Comparison of ENCODE assay signal across 8 cellular contexts in the genomic region with DNA sequence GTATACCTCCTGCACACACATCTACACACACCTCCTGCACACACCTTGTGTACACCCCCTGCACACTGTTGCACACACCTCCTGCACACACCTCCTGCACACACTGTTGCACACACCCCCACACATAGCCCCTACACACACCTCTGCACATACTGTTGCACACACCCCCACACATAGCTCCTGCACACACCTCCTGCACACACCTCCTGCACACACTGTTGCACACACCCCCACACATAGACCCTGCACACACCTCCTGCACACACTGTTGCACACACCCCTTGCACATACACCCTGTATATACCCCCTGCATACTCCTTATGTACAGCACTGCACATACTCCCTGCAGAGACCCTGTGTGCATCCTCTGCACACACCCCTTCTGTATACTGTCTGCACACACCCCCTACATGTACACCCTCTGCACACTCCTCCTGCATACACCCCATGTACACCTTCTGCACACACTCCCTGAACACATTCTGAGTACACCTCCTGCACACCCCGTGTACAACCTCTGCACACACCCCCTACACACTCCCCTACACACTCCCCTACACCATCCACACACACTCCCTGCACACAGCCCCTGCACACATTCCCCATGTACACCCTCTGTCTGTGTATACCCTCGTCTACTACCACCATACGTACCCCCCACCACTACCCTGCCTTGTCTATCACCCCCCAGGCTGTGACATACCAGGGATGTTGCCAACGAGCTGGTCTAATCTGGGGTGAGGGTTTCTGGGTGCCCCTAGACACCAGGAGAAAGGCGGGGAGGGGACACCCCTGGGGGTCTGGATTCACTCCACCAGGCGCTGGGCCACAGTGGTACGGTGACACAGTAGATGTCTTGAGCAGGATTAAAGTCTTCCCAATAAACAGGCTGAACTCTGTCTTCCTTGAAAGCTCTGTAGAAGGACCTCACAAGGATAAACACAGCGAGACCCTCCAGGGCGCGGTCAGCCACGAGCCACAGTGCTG. TPM values are rescaled to one million over a fixed set of nuclear protein-coding genes. Genes with fewer than 3 reads are reported as not detected.
DNase-seq lines count a peak whose midpoint lies in the region; ATAC-seq and TF ChIP-seq lines count a peak whose summit lies in the region.

No MANE protein-coding gene starts in this region.

- H2BK5ac ChIP-seq in trophoblast cell (ENCODE audit: low read depth, low read length, poor library complexity): no peak overlapping the region

- H4K20me1 ChIP-seq in OCI-LY3 (ENCODE audit: insufficient read depth, low read length): no peaks in the 10 kb centered on the region

- H2BK12ac ChIP-seq in trophoblast cell (ENCODE audit: low read length): no peak overlapping the region

- H2AFZ ChIP-seq in OCI-LY3 (ENCODE audit: low read depth, low read length): peak overlapping the region; percentile 39; the same call in 1 of the 2 replicates
- peak overlapping the region; percentile 70 for H2AFZ ChIP-seq in trophoblast cell (ENCODE audit: insufficient read depth, low read length, poor library complexity)

- peak overlapping the region; percentile 57 for H4K12ac ChIP-seq in trophoblast cell (ENCODE audit: low read depth, low read length)

- H3K4me1 Mint-ChIP-seq in Calu3 (ENCODE audit: low read depth, unreplicated experiment): peaks cover 32% of the 10 kb centered on the region

- no peak overlapping the region for H3K27ac Mint-ChIP-seq in Calu3 (ENCODE audit: unreplicated experiment)

- H3K27me3 Mint-ChIP-seq in Calu3 (ENCODE audit: unreplicated experiment): peaks cover 17% of the 10 kb centered on the region

- H2BK120ac ChIP-seq in trophoblast cell (ENCODE audit: insufficient read depth, low read length, poor library complexity): no peak overlapping the region

- H3K27me3 ChIP-seq in OCI-LY3 (ENCODE audit: low read depth, low read length) (no peaks in the 10 kb centered on the region), esophagus (ENCODE audit: control insufficient read depth in 1 of 2, insufficient read depth in 2 of 2, low read length in 2 of 2) (no peaks in the 10 kb centered on the region), trophoblast cell (ENCODE audit: insufficient read depth, low read length) (no peaks in the 10 kb centered on the region)

- no peak overlapping the region for H3K14ac ChIP-seq in trophoblast cell (ENCODE audit: low read length)

- H3K9ac ChIP-seq in OCI-LY3 (ENCODE audit: low read length): peak overlapping the region; percentile 61; the same call in 1 of the 2 replicates
- no peak overlapping the region for H3K9ac ChIP-seq in trophoblast cell (ENCODE audit: low read length)

- no peak for TF ChIP-seq CTCF in Calu3 (IDR thresholded peaks at IDR 0.05; ENCODE audit: unreplicated experiment)
- TF ChIP-seq CTCF in OCI-LY3 (IDR thresholded peaks at IDR 0.05; ENCODE audit: low read depth, low read length): no peak
- TF ChIP-seq CTCF in omental fat pad (IDR thresholded peaks at IDR 0.05): no peak

- no peak overlapping the region for H2AK5ac ChIP-seq in trophoblast cell (ENCODE audit: low read length)

- CTCF ChIA-PET in Calu3 (lab: Charles Lee): interaction anchor here (0.7 to 1.1 kb wide), 2 partner anchors 11 to 288 kb away, joined by 5 read pairs; no protein-coding TSS in a partner anchor

- H3K36me3 ChIP-seq in OCI-LY3 (replicated peaks; ENCODE audit: low read depth, low read length) (peaks cover 23% of the 10 kb centered on the region), esophagus (ENCODE audit: control insufficient read depth in 2 of 2, insufficient read depth in 2 of 2, low read length in 1 of 2) (no peaks in the 10 kb centered on the region), trophoblast cell (ENCODE audit: control insufficient read depth in 1 of 2, insufficient read depth in 2 of 2, low read length in 2 of 2) (peaks cover 0 to 2% of the 10 kb centered on the region in 2 experiments)

- no peak for ATAC-seq in HG03378 (IDR thresholded peaks at IDR 0.05; ENCODE audit: unreplicated experiment)
- ATAC-seq in omental fat pad (ENCODE audit: low FRiP score): no peak
- no peak for ATAC-seq in GM21447 (IDR thresholded peaks at IDR 0.05; ENCODE audit: unreplicated experiment)

- WGBS in esophagus, 2 donors: 36 to 38% methylated on average over 11 of the region's 11 CpGs
- WGBS in trophoblast cell (ENCODE audit: extremely low coverage, insufficient coverage, insufficient read length): no CpG with 5 or more reads among the region's 11 CpGs

- H3K36me3 Mint-ChIP-seq in Calu3 (ENCODE audit: insufficient read depth, unreplicated experiment): peaks cover 44% of the 10 kb centered on the region

- peaks cover 17% of the 10 kb centered on the region for H3K4me1 ChIP-seq in OCI-LY3 (ENCODE audit: low read length)
- peaks cover 0 to 11% of the 10 kb centered on the region in 2 donors for H3K4me1 ChIP-seq in esophagus (ENCODE audit: control insufficient read depth in 2 of 2, insufficient read depth in 2 of 2, low read length in 1 of 2)
- H3K4me1 ChIP-seq in trophoblast cell (ENCODE audit: control insufficient read depth in 1 of 2, insufficient read depth in 2 of 2, low read length in 2 of 2): peaks cover 5% of the 10 kb centered on the region in 2 experiments

- H3K4ac ChIP-seq in trophoblast cell (ENCODE audit: low read depth, low read length): no peak overlapping the region

- H3K27ac ChIP-seq in OCI-LY3 (ENCODE audit: low read length) (no peak overlapping the region), esophagus (ENCODE audit: low read depth in 2 of 2, low read length in 1 of 2) (no peak overlapping the region), trophoblast cell (ENCODE audit: low read depth, low read length) (no peak overlapping the region)

- peaks cover 2% of the 10 kb centered on the region for H3K9me3 Mint-ChIP-seq in Calu3 (ENCODE audit: low read depth, unreplicated experiment)

- DNase-seq in Calu3 (no peak), trophoblast cell (no peak), omental fat pad (ENCODE audit: low spot score) (no peak), DMS 273 (lab: John Stamatoyannopoulos, UW; ENCODE audit: unreplicated experiment) (no peak)

- no TSS peak for BruUV-seq in Calu3 (replicated peaks; lab: Mats Ljungman, UMichigan)

- H3K79me2 ChIP-seq in OCI-LY3 (ENCODE audit: low read length) (peaks cover 37% of the 10 kb centered on the region), trophoblast cell (ENCODE audit: control insufficient read depth, insufficient read depth, low read length, poor library complexity) (peaks cover 5% of the 10 kb centered on the region)

- peak overlapping the region; percentile 91 for H3K4me3 Mint-ChIP-seq in Calu3 (ENCODE audit: low read depth, unreplicated experiment)

- H3K4me2 ChIP-seq in OCI-LY3 (ENCODE audit: low read length) (peak overlapping the region; percentile 95), trophoblast cell (ENCODE audit: low read length) (peak overlapping the region; percentile 94)

- H3K9me3 ChIP-seq in OCI-LY3 (ENCODE audit: insufficient read depth, low read length) (peaks cover 8% of the 10 kb centered on the region; the same call in 1 of the 2 replicates), esophagus (ENCODE audit: control insufficient read depth in 2 of 2, insufficient read depth in 1 of 2, low read depth in 1 of 2, low read length in 1 of 2) (no peaks in the 10 kb centered on the region), trophoblast cell (ENCODE audit: insufficient read depth, low read depth, low read length) (peaks cover 16% of the 10 kb centered on the region)

- H3K4me3 ChIP-seq in OCI-LY3 (ENCODE audit: low read length) (peak overlapping the region; percentile 91), esophagus (ENCODE audit: low read depth in 1 of 2, low read length in 2 of 2) (peak overlapping the region; percentile 60 to 73), trophoblast cell (ENCODE audit: low read depth, low read length) (peak overlapping the region; percentile 84)

- H3K18ac ChIP-seq in trophoblast cell (ENCODE audit: low read length): no peak overlapping the region

- H4K8ac ChIP-seq in trophoblast cell (ENCODE audit: low read depth, low read length): peak overlapping the region; percentile 56

- peak overlapping the region; percentile 33 for H3K23ac ChIP-seq in trophoblast cell (ENCODE audit: low read length)

- no peak overlapping the region for H4K91ac ChIP-seq in trophoblast cell (ENCODE audit: low read depth, low read length)

- intact Hi-C loops in Calu3 (cut with micrococcal nuclease; ENCODE audit: unreplicated experiment): loop anchor here (10.0 kb wide), 1 partner anchor 166 kb away; a partner anchor contains a TSS

- H3K79me1 ChIP-seq in trophoblast cell (ENCODE audit: low read length): peaks cover 6% of the 10 kb centered on the region

RNA-seq across cellular contexts. Expression of a gene that starts 1.1 kb away (rescaled TPM):
- total RNA-seq in Calu3 (2022) (53.7 and 56.5 TPM in 2 replicates), omental fat pad (1 to 10 TPM; 1.1 to 2.0 (median 1.7) TPM)
- polyA plus RNA-seq in esophagus: 1 to 10 TPM; 3.1 to 7.0 TPM
- 6.8 and 7.2 TPM in 2 replicates for polyA plus RNA-seq in trophoblast cell (2013)

Comparison
In these comparisons a context has a peak if more than half of its experiments do, and no peak if none do; other contexts are left out.
1. RNA of a gene that starts 1.1 kb away (total RNA-seq): 53.7 to 56.5 TPM in Calu3; 1.1 to 2.0 TPM in omental fat pad; every median in the first group is over 10 times any median in the second.
2. Peak in every context shown above with its lines, with median percentiles within 50 percentile points of each other: H3K4me3 ChIP-seq.